ENCODE assay signal across 1 cellular context in genomic region chr12:26513357-26514043, GRCh38.
TF ChIP-seq lines count a peak whose summit lies in the region.

No MANE protein-coding gene starts in this region.

TF ChIP-seq in GM23338, 12 proteins besides CTCF, POLR2A, EP300 and RAD21:
- TF ChIP-seq, protein P1, sequence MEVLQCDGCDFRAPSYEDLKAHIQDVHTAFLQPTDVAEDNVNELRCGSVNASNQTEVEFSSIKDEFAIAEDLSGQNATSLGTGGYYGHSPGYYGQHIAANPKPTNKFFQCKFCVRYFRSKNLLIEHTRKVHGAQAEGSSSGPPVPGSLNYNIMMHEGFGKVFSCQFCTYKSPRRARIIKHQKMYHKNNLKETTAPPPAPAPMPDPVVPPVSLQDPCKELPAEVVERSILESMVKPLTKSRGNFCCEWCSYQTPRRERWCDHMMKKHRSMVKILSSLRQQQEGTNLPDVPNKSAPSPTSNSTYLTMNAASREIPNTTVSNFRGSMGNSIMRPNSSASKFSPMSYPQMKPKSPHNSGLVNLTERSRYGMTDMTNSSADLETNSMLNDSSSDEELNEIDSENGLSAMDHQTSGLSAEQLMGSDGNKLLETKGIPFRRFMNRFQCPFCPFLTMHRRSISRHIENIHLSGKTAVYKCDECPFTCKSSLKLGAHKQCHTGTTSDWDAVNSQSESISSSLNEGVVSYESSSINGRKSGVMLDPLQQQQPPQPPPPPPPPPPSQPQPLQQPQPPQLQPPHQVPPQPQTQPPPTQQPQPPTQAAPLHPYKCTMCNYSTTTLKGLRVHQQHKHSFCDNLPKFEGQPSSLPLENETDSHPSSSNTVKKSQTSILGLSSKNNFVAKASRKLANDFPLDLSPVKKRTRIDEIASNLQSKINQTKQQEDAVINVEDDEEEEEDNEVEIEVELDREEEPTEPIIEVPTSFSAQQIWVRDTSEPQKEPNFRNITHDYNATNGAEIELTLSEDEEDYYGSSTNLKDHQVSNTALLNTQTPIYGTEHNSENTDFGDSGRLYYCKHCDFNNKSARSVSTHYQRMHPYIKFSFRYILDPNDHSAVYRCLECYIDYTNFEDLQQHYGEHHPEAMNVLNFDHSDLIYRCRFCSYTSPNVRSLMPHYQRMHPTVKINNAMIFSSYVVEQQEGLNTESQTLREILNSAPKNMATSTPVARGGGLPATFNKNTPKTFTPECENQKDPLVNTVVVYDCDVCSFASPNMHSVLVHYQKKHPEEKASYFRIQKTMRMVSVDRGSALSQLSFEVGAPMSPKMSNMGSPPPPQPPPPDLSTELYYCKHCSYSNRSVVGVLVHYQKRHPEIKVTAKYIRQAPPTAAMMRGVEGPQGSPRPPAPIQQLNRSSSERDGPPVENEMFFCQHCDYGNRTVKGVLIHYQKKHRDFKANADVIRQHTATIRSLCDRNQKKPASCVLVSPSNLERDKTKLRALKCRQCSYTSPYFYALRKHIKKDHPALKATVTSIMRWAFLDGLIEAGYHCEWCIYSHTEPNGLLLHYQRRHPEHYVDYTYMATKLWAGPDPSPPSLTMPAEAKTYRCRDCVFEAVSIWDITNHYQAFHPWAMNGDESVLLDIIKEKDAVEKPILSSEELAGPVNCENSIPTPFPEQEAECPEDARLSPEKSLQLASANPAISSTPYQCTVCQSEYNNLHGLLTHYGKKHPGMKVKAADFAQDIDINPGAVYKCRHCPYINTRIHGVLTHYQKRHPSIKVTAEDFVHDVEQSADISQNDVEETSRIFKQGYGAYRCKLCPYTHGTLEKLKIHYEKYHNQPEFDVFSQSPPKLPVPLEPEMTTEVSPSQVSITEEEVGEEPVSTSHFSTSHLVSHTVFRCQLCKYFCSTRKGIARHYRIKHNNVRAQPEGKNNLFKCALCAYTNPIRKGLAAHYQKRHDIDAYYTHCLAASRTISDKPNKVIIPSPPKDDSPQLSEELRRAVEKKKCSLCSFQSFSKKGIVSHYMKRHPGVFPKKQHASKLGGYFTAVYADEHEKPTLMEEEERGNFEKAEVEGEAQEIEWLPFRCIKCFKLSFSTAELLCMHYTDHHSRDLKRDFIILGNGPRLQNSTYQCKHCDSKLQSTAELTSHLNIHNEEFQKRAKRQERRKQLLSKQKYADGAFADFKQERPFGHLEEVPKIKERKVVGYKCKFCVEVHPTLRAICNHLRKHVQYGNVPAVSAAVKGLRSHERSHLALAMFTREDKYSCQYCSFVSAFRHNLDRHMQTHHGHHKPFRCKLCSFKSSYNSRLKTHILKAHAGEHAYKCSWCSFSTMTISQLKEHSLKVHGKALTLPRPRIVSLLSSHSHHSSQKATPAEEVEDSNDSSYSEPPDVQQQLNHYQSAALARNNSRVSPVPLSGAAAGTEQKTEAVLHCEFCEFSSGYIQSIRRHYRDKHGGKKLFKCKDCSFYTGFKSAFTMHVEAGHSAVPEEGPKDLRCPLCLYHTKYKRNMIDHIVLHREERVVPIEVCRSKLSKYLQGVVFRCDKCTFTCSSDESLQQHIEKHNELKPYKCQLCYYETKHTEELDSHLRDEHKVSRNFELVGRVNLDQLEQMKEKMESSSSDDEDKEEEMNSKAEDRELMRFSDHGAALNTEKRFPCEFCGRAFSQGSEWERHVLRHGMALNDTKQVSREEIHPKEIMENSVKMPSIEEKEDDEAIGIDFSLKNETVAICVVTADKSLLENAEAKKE (CRISPR knock-in tag; IDR thresholded peaks at IDR 0.05) = no peak
- TF ChIP-seq ZNF114 (CRISPR knock-in tag; IDR thresholded peaks at IDR 0.05) = no peak
- no peak for TF ChIP-seq EZH2 (IDR thresholded peaks at IDR 0.05; ENCODE audit: low read depth, unreplicated experiment)
- TF ChIP-seq CREB1 (CRISPR knock-in tag; IDR thresholded peaks at IDR 0.05; ENCODE audit: low read depth) = no peak
- TF ChIP-seq, protein P2, sequence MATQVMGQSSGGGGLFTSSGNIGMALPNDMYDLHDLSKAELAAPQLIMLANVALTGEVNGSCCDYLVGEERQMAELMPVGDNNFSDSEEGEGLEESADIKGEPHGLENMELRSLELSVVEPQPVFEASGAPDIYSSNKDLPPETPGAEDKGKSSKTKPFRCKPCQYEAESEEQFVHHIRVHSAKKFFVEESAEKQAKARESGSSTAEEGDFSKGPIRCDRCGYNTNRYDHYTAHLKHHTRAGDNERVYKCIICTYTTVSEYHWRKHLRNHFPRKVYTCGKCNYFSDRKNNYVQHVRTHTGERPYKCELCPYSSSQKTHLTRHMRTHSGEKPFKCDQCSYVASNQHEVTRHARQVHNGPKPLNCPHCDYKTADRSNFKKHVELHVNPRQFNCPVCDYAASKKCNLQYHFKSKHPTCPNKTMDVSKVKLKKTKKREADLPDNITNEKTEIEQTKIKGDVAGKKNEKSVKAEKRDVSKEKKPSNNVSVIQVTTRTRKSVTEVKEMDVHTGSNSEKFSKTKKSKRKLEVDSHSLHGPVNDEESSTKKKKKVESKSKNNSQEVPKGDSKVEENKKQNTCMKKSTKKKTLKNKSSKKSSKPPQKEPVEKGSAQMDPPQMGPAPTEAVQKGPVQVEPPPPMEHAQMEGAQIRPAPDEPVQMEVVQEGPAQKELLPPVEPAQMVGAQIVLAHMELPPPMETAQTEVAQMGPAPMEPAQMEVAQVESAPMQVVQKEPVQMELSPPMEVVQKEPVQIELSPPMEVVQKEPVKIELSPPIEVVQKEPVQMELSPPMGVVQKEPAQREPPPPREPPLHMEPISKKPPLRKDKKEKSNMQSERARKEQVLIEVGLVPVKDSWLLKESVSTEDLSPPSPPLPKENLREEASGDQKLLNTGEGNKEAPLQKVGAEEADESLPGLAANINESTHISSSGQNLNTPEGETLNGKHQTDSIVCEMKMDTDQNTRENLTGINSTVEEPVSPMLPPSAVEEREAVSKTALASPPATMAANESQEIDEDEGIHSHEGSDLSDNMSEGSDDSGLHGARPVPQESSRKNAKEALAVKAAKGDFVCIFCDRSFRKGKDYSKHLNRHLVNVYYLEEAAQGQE (IDR thresholded peaks at IDR 0.05; ENCODE audit: unreplicated experiment) = no peak
- TF ChIP-seq ETS1 (IDR thresholded peaks at IDR 0.05) = no peak
- no peak for TF ChIP-seq STAT1 (IDR thresholded peaks at IDR 0.05; ENCODE audit: unreplicated experiment)
- no peak for TF ChIP-seq ZNF331 (CRISPR knock-in tag; IDR thresholded peaks at IDR 0.05; ENCODE audit: low read depth)
- no peak for TF ChIP-seq EZH2phosphoT487 (IDR thresholded peaks at IDR 0.05; ENCODE audit: unreplicated experiment)
- TF ChIP-seq NANOG (IDR thresholded peaks at IDR 0.05; ENCODE audit: borderline replicate concordance) = no peak
- no peak for TF ChIP-seq JUNB (IDR thresholded peaks at IDR 0.05; ENCODE audit: unreplicated experiment)
- no peak for TF ChIP-seq POLR2AphosphoS5 (IDR thresholded peaks at IDR 0.05; ENCODE audit: low read depth)
